ENCODE assay signal across 21 cellular contexts in the genomic region with DNA sequence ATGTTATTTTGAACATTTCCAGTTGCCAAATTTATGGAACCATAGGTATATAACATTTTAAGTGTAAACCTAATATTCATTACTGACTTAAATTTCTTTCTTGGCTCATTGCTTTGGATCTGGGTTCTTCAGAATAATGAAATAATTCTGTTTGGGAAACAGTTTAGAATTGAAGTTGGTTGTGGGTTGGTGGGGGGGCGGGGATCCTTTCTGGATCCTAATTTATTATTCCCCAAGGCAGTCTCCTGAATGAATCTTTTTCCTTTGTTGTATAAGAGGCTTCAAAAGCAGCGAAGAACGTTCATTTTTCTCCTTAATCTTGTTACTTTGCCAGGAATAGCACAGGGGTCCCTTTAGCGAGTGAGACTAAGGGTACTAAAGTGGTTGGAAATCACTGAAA.
A peak's percentile ranks its signal among the peaks of the same experiment; 100 is the strongest.
DNase-seq lines count a peak whose midpoint lies in the region; TF ChIP-seq lines count a peak whose summit lies in the region.
"Had no signal": no experiment of that assay in that cellular context is flagged by ENCODE, and none has a peak within 500 bp of the region (broad histone marks: within the 10 kb centered on the region; RNA-seq: fewer than 3 reads in every experiment).

No MANE protein-coding gene starts in this region.

- TF ChIP-seq CTCF in brain (conservative IDR thresholded peaks at IDR 0.05) (no peak), ascending aorta (IDR thresholded peaks at IDR 0.05) (no peak)

- peaks cover 0 to 11% (median 3%) of the 10 kb centered on the region in 5 experiments for H3K9me3 Mint-ChIP-seq in brain
- H3K9me3 Mint-ChIP-seq: HFFc6 had no signal

- H3K4me1 ChIP-seq in ascending aorta, result no peaks in the 10 kb centered on the region
- H3K4me1 ChIP-seq: BE2C had no signal

- H3K4me3 ChIP-seq in ascending aorta, result no peak overlapping the region
- H3K4me3 ChIP-seq: GM12878 had no signal

- no peaks in the 10 kb centered on the region for H3K36me3 Mint-ChIP-seq in brain
- H3K36me3 Mint-ChIP-seq: CD4-positive, CD25-positive, alpha-beta regulatory T cell had no signal

- H3K36me3 ChIP-seq in ascending aorta, result no peaks in the 10 kb centered on the region
- H3K36me3 ChIP-seq: BE2C had no signal

- peaks cover 17% of the 10 kb centered on the region for H3K4me1 Mint-ChIP-seq in brain
- H3K4me1 Mint-ChIP-seq: CD4-positive, CD25-positive, alpha-beta regulatory T cell; CD8-positive, alpha-beta memory T cell had no signal

- peak; percentile 82 for DNase-seq in NCI-H69 (lab: John Stamatoyannopoulos, UW)
- peak; percentile 24 for DNase-seq in inferior parietal cortex (ENCODE audit: extremely low spot score)
- DNase-seq in ascending aorta (ENCODE audit: low spot score in 2 of 2), result no peak
- DNase-seq in NCI-H446 treated with DMSO at 0.1 percent for 48 hours (lab: John Stamatoyannopoulos, UW), result no peak
- no peak for DNase-seq in NCI-H2171 treated with DMSO at 0.1 percent for 48 hours (lab: John Stamatoyannopoulos, UW)
- DNase-seq: ACHN; BE2C; C1 segment of cervical spinal cord; CD4-positive, CD25-positive, alpha-beta regulatory T cell; CD8-positive, alpha-beta memory T cell; DMS 273 treated with DMSO at 0.1 percent for 48 hours; DMS53; DND-41; EL; GOT3; H7; HFFc6; IMR-90 had no signal

- H3K4me3 Mint-ChIP-seq in brain, result peak overlapping the region in 3 of 5 experiments; percentile 60 to 81 (median 73)
- H3K4me3 Mint-ChIP-seq: CD4-positive, CD25-positive, alpha-beta regulatory T cell; CD8-positive, alpha-beta memory T cell; HFFc6 had no signal

- H3K9me3 ChIP-seq in ascending aorta, result no peaks in the 10 kb centered on the region
- H3K9me3 ChIP-seq: BE2C had no signal

- peaks cover 6% of the 10 kb centered on the region for H3K27me3 Mint-ChIP-seq in brain
- H3K27me3 Mint-ChIP-seq: CD4-positive, CD25-positive, alpha-beta regulatory T cell; CD8-positive, alpha-beta memory T cell had no signal

- intact Hi-C loops in ascending aorta (cut with DNase I), result no loop called here

- H3K27ac ChIP-seq in temporal lobe (ENCODE audit: low read depth, low read length) (peak overlapping the region; percentile 36), ascending aorta (no peak overlapping the region)

- no peaks in the 10 kb centered on the region for H3K27me3 ChIP-seq in ascending aorta
- H3K27me3 ChIP-seq: BE2C had no signal

- peak overlapping the region in 4 of 5 experiments; percentile 32 to 83 (median 67) for H3K27ac Mint-ChIP-seq in brain
- H3K27ac Mint-ChIP-seq: CD4-positive, CD25-positive, alpha-beta regulatory T cell; CD8-positive, alpha-beta memory T cell; HFFc6 had no signal

Comparison
In these comparisons a context has a peak if more than half of its experiments do, and no peak if none do; other contexts are left out.
1. DNase-seq: peak in NCI-H69 (single experiment) and inferior parietal cortex (single experiment); none in ascending aorta (0 of 2), NCI-H446 treated with DMSO at 0.1 percent for 48 hours (single experiment) and NCI-H2171 treated with DMSO at 0.1 percent for 48 hours (single experiment).